In genomic region chr9:38195737-38196161, GRCh38 we compare ENCODE assay signal across 16 cellular contexts.
"Had no signal": no experiment of that assay in that cellular context is flagged by ENCODE, and none has a peak within 500 bp of the region (broad histone marks: within the 10 kb centered on the region; RNA-seq: fewer than 3 reads in every experiment).

No MANE protein-coding gene starts in this region.

- H3K27me3 Mint-ChIP-seq: activated naive CD8-positive, alpha-beta T cell treated with anti-CD3 and anti-CD28 coated beads for 36 hours had no signal

- H3K4me1 ChIP-seq: foreskin keratinocyte had no signal

- H3K4me1 Mint-ChIP-seq: activated naive CD8-positive, alpha-beta T cell treated with anti-CD3 and anti-CD28 coated beads for 36 hours had no signal

- H3K9ac ChIP-seq: neural progenitor cell had no signal

- H3K4me3 ChIP-seq: esophagus squamous epithelium, neural progenitor cell, ovary had no signal

- H2AFZ ChIP-seq: neural progenitor cell had no signal

- ATAC-seq: foreskin keratinocyte; left colon; stimulated activated naive CD8-positive, alpha-beta T cell treated with anti-CD3 and anti-CD28 coated beads, Interleukin-15, Interleukin-2, amounts not matched to agents 100 U/mL and 50 U/mL, for 24 hours had no signal

- H3K27me3 ChIP-seq: esophagus squamous epithelium, neural progenitor cell, ovary had no signal

- H3K4me3 Mint-ChIP-seq: activated CD4-positive, alpha-beta memory T cell treated with anti-CD3 and anti-CD28 coated beads for 36 hours; activated naive CD8-positive, alpha-beta T cell treated with anti-CD3 and anti-CD28 coated beads for 36 hours; neural progenitor cell had no signal

- H3K27ac Mint-ChIP-seq: activated CD4-positive, alpha-beta memory T cell treated with anti-CD3 and anti-CD28 coated beads for 36 hours; activated naive CD8-positive, alpha-beta T cell treated with anti-CD3 and anti-CD28 coated beads for 36 hours; neural progenitor cell had no signal

- DNase-seq: activated CD4-positive, alpha-beta memory T cell treated with anti-CD3 and anti-CD28 coated beads for 36 hours; activated CD4-positive, alpha-beta T cell treated with anti-CD3 and anti-CD28 coated beads for 1 hour; activated gamma-delta T cell treated with Interleukin-2 at 50 U/mL for 16 hours; activated naive CD8-positive, alpha-beta T cell treated with anti-CD3 and anti-CD28 coated beads for 36 hours; activated T-cell treated with anti-CD3 and anti-CD28 coated beads, Interleukin-2, amount 50 U/mL, for 48 hours; esophagus squamous epithelium; foreskin keratinocyte; left colon; mesendoderm; ovary; stimulated activated CD4-positive, alpha-beta T cell treated with anti-CD3 and anti-CD28 coated beads, Interleukin-4, amount 100 ng/mL, for 1 hour; stimulated activated CD8-positive, alpha-beta memory T cell treated with anti-CD3 and anti-CD28 coated beads, Interleukin-4, amount 100 ng/mL, for 48 hours; stimulated activated naive CD8-positive, alpha-beta T cell treated with anti-CD3 and anti-CD28 coated beads, Interleukin-15, Interleukin-2, amounts not matched to agents 100 U/mL and 50 U/mL, for 24 hours; T-helper 2 cell had no signal

- H3K36me3 ChIP-seq: esophagus squamous epithelium, neural progenitor cell, ovary had no signal

- H3K9me3 Mint-ChIP-seq: activated CD4-positive, alpha-beta memory T cell treated with anti-CD3 and anti-CD28 coated beads for 36 hours; activated naive CD8-positive, alpha-beta T cell treated with anti-CD3 and anti-CD28 coated beads for 36 hours; neural progenitor cell had no signal

- H3K9me3 ChIP-seq: esophagus squamous epithelium, ovary had no signal

- H3K4me2 ChIP-seq: neural progenitor cell had no signal

- H3K36me3 Mint-ChIP-seq: activated CD4-positive, alpha-beta memory T cell treated with anti-CD3 and anti-CD28 coated beads for 36 hours; activated naive CD8-positive, alpha-beta T cell treated with anti-CD3 and anti-CD28 coated beads for 36 hours; neural progenitor cell had no signal

- H3K27ac ChIP-seq: esophagus squamous epithelium, foreskin keratinocyte, neural progenitor cell, ovary had no signal

- FAIRE-seq: bronchial epithelial cell had no signal
